12 cellular contexts compared by ENCODE assay signal in genomic region chr9:4855861-4856260, GRCh38.
DNase-seq lines count a peak whose midpoint lies in the region; ATAC-seq, FAIRE-seq and TF ChIP-seq lines count a peak whose summit lies in the region.
"Had no signal": no experiment of that assay in that cellular context is flagged by ENCODE, and none has a peak within 500 bp of the region (broad histone marks: within the 10 kb centered on the region; RNA-seq: fewer than 3 reads in every experiment).

No MANE protein-coding gene starts in this region.

- H3K27ac Mint-ChIP-seq in MCF 10A (ENCODE audit: low read depth, unreplicated experiment), result no peak overlapping the region
- H3K27ac Mint-ChIP-seq: activated naive CD4-positive, alpha-beta T cell treated with anti-CD3 and anti-CD28 coated beads, Interleukin-2, amount 10 ng/mL, durations not matched to agents 7 days and 5 days had no signal

- no peaks in the 10 kb centered on the region for H3K4me1 ChIP-seq in mammary epithelial cell (ENCODE audit: insufficient read depth, low read length)
- peaks cover 14% of the 10 kb centered on the region for H3K4me1 ChIP-seq in mesodermal cell (ENCODE audit: control insufficient read depth, insufficient read depth, low read length, poor library complexity, severe bottlenecking)
- H3K4me1 ChIP-seq in tibial artery, result peaks cover 0 to 86% (median 50%) of the 10 kb centered on the region in 4 donors

- TF ChIP-seq POLR2A in H54 (IDR thresholded peaks at IDR 0.05; ENCODE audit: low read depth, low read length), result no peak

- FAIRE-seq in H54 (lab: Jason Lieb, UNC), result no peak

- dilution Hi-C loops in mammary epithelial cell (cut with HindIII; ENCODE audit: low sequenced_read_pairs), result no loop called here

- POLR2A ChIA-PET in MCF 10A (lab: Yijun Ruan, JAX), result interaction anchor here (3.0 kb wide), 1 partner anchor 10 kb away, joined by 14 read pairs; no protein-coding TSS in a partner anchor

- TF ChIP-seq CTCF in mammary epithelial cell (conservative IDR thresholded peaks at IDR 0.05 in 1 of 2, IDR thresholded peaks at IDR 0.05 in 1 of 2; ENCODE audit: extremely low read depth in 1 of 2, insufficient read depth in 1 of 2, low read depth in 1 of 2, low read length in 2 of 2) (no peak), MCF 10A (IDR thresholded peaks at IDR 0.05; ENCODE audit: unreplicated experiment) (no peak), tibial artery (IDR thresholded peaks at IDR 0.05) (no peak)

- H3K36me3 Mint-ChIP-seq in MCF 10A (ENCODE audit: insufficient read depth, unreplicated experiment), result peaks cover 73% of the 10 kb centered on the region

- H2AFZ ChIP-seq in mammary epithelial cell (ENCODE audit: low read depth, low read length), result no peak overlapping the region

- no peaks in the 10 kb centered on the region for H3K9me3 Mint-ChIP-seq in MCF 10A (ENCODE audit: unreplicated experiment)
- H3K9me3 Mint-ChIP-seq: activated CD4-positive, alpha-beta T cell treated with anti-CD3 and anti-CD28 coated beads, Interleukin-2, amount 10 ng/mL, durations not matched to agents 24 days and 14 days; activated naive CD4-positive, alpha-beta T cell treated with anti-CD3 and anti-CD28 coated beads, Interleukin-2, amount 10 ng/mL, durations not matched to agents 7 days and 5 days had no signal

- no peak overlapping the region for H3K4me3 Mint-ChIP-seq in MCF 10A (ENCODE audit: unreplicated experiment)
- H3K4me3 Mint-ChIP-seq: activated CD4-positive, alpha-beta T cell treated with anti-CD3 and anti-CD28 coated beads, Interleukin-2, amount 10 ng/mL, durations not matched to agents 24 days and 14 days; activated naive CD4-positive, alpha-beta T cell treated with anti-CD3 and anti-CD28 coated beads, Interleukin-2, amount 10 ng/mL, durations not matched to agents 7 days and 5 days had no signal

- H3K4me3 ChIP-seq in mammary epithelial cell (replicated peaks in 1 of 3; ENCODE audit: insufficient read depth in 1 of 3, low read depth in 2 of 3, low read length in 3 of 3) (no peak overlapping the region), mesodermal cell (ENCODE audit: extremely low read depth, insufficient read depth, low read length, poor library complexity, severe bottlenecking) (no peak overlapping the region), tibial artery (no peak overlapping the region)

- ATAC-seq in GM19467 (IDR thresholded peaks at IDR 0.05; ENCODE audit: unreplicated experiment) (no peak), GM18519 (IDR thresholded peaks at IDR 0.05; ENCODE audit: low FRiP score, unreplicated experiment) (no peak)
- ATAC-seq: left colon had no signal

- in situ Hi-C loops in mammary epithelial cell (cut with MboI; ENCODE audit: low sequenced_read_pairs in 2 of 2), result no loop called here

- no peaks in the 10 kb centered on the region for H3K27me3 Mint-ChIP-seq in MCF 10A (ENCODE audit: insufficient read depth, unreplicated experiment)
- H3K27me3 Mint-ChIP-seq: activated CD4-positive, alpha-beta T cell treated with anti-CD3 and anti-CD28 coated beads, Interleukin-2, amount 10 ng/mL, durations not matched to agents 24 days and 14 days; activated naive CD4-positive, alpha-beta T cell treated with anti-CD3 and anti-CD28 coated beads, Interleukin-2, amount 10 ng/mL, durations not matched to agents 7 days and 5 days had no signal

- CTCF ChIA-PET in mammary epithelial cell (lab: Charles Lee; ENCODE audit: low non-redundant PET), result no interaction called here
- CTCF ChIA-PET in MCF 10A (lab: Yijun Ruan, JAX), result interaction anchor here (0.9 to 1.2 kb wide), 2 partner anchors 96 to 133 kb away, joined by 3 read pairs; no protein-coding TSS in a partner anchor

- DNase-seq in mammary epithelial cell (peak; percentile 25), MCF 10A (ENCODE audit: unreplicated experiment) (no peak), brain pericyte (ENCODE audit: low read depth, low spot score) (peak; percentile 83), tibial artery (peak; percentile 71 to 85), H54 (ENCODE audit: insufficient read length, low spot score) (no peak)
- DNase-seq: activated CD4-positive, alpha-beta T cell treated with anti-CD3 and anti-CD28 coated beads, Interleukin-2, amount 10 ng/mL, durations not matched to agents 24 days and 14 days; activated naive CD4-positive, alpha-beta T cell treated with anti-CD3 and anti-CD28 coated beads, Interleukin-2, amount 10 ng/mL, durations not matched to agents 7 days and 5 days; left colon; NCI-H69 had no signal

- H3K27me3 ChIP-seq in mammary epithelial cell (ENCODE audit: insufficient read depth, low read length), result no peaks in the 10 kb centered on the region
- no peaks in the 10 kb centered on the region for H3K27me3 ChIP-seq in tibial artery

- H3K36me3 ChIP-seq in mammary epithelial cell (ENCODE audit: insufficient read depth, low read length), result peaks cover 3% of the 10 kb centered on the region
- peaks cover 53% of the 10 kb centered on the region for H3K36me3 ChIP-seq in mesodermal cell (ENCODE audit: control insufficient read depth, insufficient read depth, low read length)
- peaks cover 17 to 44% (median 44%) of the 10 kb centered on the region in 3 donors for H3K36me3 ChIP-seq in tibial artery

- no peaks in the 10 kb centered on the region for H4K20me1 ChIP-seq in mammary epithelial cell (ENCODE audit: insufficient read depth, low read length)

- BruUV-seq in mammary epithelial cell (replicated peaks; lab: Mats Ljungman, UMichigan) (no TSS peak), MCF 10A (replicated peaks; lab: Mats Ljungman, UMichigan) (no TSS peak)

- 98% methylated on average over 3 of the region's 3 CpGs for WGBS in mammary epithelial cell (ENCODE audit: low coverage, missing lambda C conversion rate)
- WGBS in mesodermal cell (ENCODE audit: insufficient coverage in 2 of 2), 2 experiments, result 90% methylated on average over 2 of the region's 3 CpGs; no CpG with 5 or more reads in 1 of the 2 experiments

- H3K9me3 ChIP-seq in mammary epithelial cell (replicated peaks; ENCODE audit: insufficient read depth, low read length), result no peaks in the 10 kb centered on the region
- no peaks in the 10 kb centered on the region for H3K9me3 ChIP-seq in mesodermal cell (ENCODE audit: control insufficient read depth, low read length)
- no peaks in the 10 kb centered on the region for H3K9me3 ChIP-seq in tibial artery

- H3K27ac ChIP-seq in mammary epithelial cell (ENCODE audit: insufficient read depth, low read depth, low read length) (no peak overlapping the region), mesodermal cell (ENCODE audit: low read depth, low read length, severe bottlenecking) (peak overlapping the region; percentile 29), tibial artery (peak overlapping the region; percentile 81 to 82)

- H3K79me2 ChIP-seq in mammary epithelial cell (ENCODE audit: insufficient read depth, low read length), result peaks cover 2% of the 10 kb centered on the region

- peaks cover 16% of the 10 kb centered on the region for H3K4me1 Mint-ChIP-seq in MCF 10A (ENCODE audit: insufficient read depth, unreplicated experiment)

- intact Hi-C loops in mammary epithelial cell (cut with micrococcal nuclease) (no loop called here), MCF 10A (cut with micrococcal nuclease) (no loop called here), tibial artery (cut with DNase I; ENCODE audit: low total_unique reads) (loop anchor here (5.0 kb wide), 1 partner anchor 131 kb away; the partner anchor contains the start of gene JAK2)

- H3K4me2 ChIP-seq in mammary epithelial cell (ENCODE audit: insufficient read depth, low read depth, low read length), result no peak overlapping the region

- H3K9ac ChIP-seq in mammary epithelial cell (ENCODE audit: insufficient read depth, low read length), result no peak overlapping the region

Comparison
In these comparisons a context has a peak if more than half of its experiments do, and no peak if none do; other contexts are left out.
1. DNase-seq: peak in mammary epithelial cell (single experiment), brain pericyte (single experiment) and tibial artery (2 of 2); none in MCF 10A (single experiment) and H54 (single experiment).